ENCODE assay signal across 1 cellular context in genomic region chr2:227485429-227485828, GRCh38.
TF ChIP-seq lines count a peak whose summit lies in the region.

No MANE protein-coding gene starts in this region.

TF ChIP-seq in SK-N-SH, 30 proteins besides CTCF, POLR2A, EP300 and RAD21 (continued from another document):
- TF ChIP-seq, protein P1, sequence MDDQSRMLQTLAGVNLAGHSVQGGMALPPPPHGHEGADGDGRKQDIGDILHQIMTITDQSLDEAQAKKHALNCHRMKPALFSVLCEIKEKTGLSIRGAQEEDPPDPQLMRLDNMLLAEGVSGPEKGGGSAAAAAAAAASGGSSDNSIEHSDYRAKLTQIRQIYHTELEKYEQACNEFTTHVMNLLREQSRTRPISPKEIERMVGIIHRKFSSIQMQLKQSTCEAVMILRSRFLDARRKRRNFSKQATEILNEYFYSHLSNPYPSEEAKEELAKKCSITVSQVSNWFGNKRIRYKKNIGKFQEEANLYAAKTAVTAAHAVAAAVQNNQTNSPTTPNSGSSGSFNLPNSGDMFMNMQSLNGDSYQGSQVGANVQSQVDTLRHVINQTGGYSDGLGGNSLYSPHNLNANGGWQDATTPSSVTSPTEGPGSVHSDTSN (IDR thresholded peaks at IDR 0.05): no peak
- no peak for TF ChIP-seq TAF1 (IDR thresholded peaks at IDR 0.05; ENCODE audit: borderline replicate concordance, low read depth, low read length)
- TF ChIP-seq, protein P2, sequence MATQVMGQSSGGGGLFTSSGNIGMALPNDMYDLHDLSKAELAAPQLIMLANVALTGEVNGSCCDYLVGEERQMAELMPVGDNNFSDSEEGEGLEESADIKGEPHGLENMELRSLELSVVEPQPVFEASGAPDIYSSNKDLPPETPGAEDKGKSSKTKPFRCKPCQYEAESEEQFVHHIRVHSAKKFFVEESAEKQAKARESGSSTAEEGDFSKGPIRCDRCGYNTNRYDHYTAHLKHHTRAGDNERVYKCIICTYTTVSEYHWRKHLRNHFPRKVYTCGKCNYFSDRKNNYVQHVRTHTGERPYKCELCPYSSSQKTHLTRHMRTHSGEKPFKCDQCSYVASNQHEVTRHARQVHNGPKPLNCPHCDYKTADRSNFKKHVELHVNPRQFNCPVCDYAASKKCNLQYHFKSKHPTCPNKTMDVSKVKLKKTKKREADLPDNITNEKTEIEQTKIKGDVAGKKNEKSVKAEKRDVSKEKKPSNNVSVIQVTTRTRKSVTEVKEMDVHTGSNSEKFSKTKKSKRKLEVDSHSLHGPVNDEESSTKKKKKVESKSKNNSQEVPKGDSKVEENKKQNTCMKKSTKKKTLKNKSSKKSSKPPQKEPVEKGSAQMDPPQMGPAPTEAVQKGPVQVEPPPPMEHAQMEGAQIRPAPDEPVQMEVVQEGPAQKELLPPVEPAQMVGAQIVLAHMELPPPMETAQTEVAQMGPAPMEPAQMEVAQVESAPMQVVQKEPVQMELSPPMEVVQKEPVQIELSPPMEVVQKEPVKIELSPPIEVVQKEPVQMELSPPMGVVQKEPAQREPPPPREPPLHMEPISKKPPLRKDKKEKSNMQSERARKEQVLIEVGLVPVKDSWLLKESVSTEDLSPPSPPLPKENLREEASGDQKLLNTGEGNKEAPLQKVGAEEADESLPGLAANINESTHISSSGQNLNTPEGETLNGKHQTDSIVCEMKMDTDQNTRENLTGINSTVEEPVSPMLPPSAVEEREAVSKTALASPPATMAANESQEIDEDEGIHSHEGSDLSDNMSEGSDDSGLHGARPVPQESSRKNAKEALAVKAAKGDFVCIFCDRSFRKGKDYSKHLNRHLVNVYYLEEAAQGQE (IDR thresholded peaks at IDR 0.05; ENCODE audit: low read depth, low read length): no peak
- no peak for TF ChIP-seq GABPA (IDR thresholded peaks at IDR 0.05; ENCODE audit: low read depth)
- no peak for TF ChIP-seq ELF1 (IDR thresholded peaks at IDR 0.05)
- TF ChIP-seq SIN3A (IDR thresholded peaks at IDR 0.05; ENCODE audit: borderline replicate concordance, low read depth, low read length): no peak
- TF ChIP-seq RCOR1 (IDR thresholded peaks at IDR 0.05; ENCODE audit: low read length): no peak
- no peak for TF ChIP-seq FOXJ3 (CRISPR knock-in tag; IDR thresholded peaks at IDR 0.05)
- no peak for TF ChIP-seq MEF2A (IDR thresholded peaks at IDR 0.05; ENCODE audit: borderline replicate concordance, low read depth)
- TF ChIP-seq RXRA (IDR thresholded peaks at IDR 0.05; ENCODE audit: borderline replicate concordance, low read depth): no peak
